9 cellular contexts compared by ENCODE assay signal in genomic region chr6:39189915-39190544, GRCh38. TPM values are rescaled to one million over a fixed set of nuclear protein-coding genes. Genes with fewer than 3 reads are reported as not detected.
A peak's percentile ranks its signal among the peaks of the same experiment; 100 is the strongest.
DNase-seq lines count a peak whose midpoint lies in the region; ATAC-seq, FAIRE-seq and TF ChIP-seq lines count a peak whose summit lies in the region.
"Had no signal": no experiment of that assay in that cellular context is flagged by ENCODE, and none has a peak within 500 bp of the region (broad histone marks: within the 10 kb centered on the region; RNA-seq: fewer than 3 reads in every experiment).

No MANE protein-coding gene starts in this region.

- no peaks in the 10 kb centered on the region for H3K9me3 ChIP-seq in cardiac muscle cell (ENCODE audit: low read depth)
- no peaks in the 10 kb centered on the region for H3K9me3 ChIP-seq in small intestine (ENCODE audit: control insufficient read depth, low read depth)
- H3K9me3 ChIP-seq: SJCRH30 had no signal

- TF ChIP-seq CTCF in cardiac muscle cell (IDR thresholded peaks at IDR 0.05; ENCODE audit: low read depth, low read length) (peak; percentile 42), osteocyte (IDR thresholded peaks at IDR 0.05) (no peak)

- 52 to 71% (median 60%) methylated on average over 15 of the region's 15 CpGs for WGBS in small intestine, 3 donors

- no peak overlapping the region for H3K4me3 ChIP-seq in cardiac muscle cell
- no peak overlapping the region for H3K4me3 ChIP-seq in small intestine (ENCODE audit: low read depth in 1 of 2, low read length in 2 of 2)
- H3K4me3 ChIP-seq: SJCRH30 had no signal

- peaks cover 12% of the 10 kb centered on the region for H3K4me1 ChIP-seq in cardiac muscle cell (ENCODE audit: low read depth)
- peaks cover 0 to 14% of the 10 kb centered on the region in 2 donors for H3K4me1 ChIP-seq in small intestine (ENCODE audit: control insufficient read depth in 2 of 2, insufficient read depth in 1 of 2, low read depth in 1 of 2, low read length in 1 of 2)

- DNase-seq in EH (ENCODE audit: low read depth): peak; percentile 11
- DNase-seq in SKM-1 treated with dmso at 0.1 percent for 144 hours (lab: John Stamatoyannopoulos, UW; ENCODE audit: unreplicated experiment): peak; percentile 23
- peak; percentile 27 to 73 for DNase-seq in cardiac muscle cell (ENCODE audit: low read depth in 1 of 2, low spot score in 1 of 2)
- peak; percentile 76 for DNase-seq in small intestine
- DNase-seq in NCI-H187 (lab: John Stamatoyannopoulos, UW): no peak
- DNase-seq in osteocyte (ENCODE audit: extremely low spot score, unreplicated experiment): no peak

- H3K36me3 ChIP-seq in cardiac muscle cell: no peaks in the 10 kb centered on the region
- peaks cover 4 to 18% of the 10 kb centered on the region in 2 donors for H3K36me3 ChIP-seq in small intestine (ENCODE audit: control insufficient read depth in 2 of 2, insufficient read depth in 2 of 2, low read length in 2 of 2)
- H3K36me3 ChIP-seq: SJCRH30 had no signal

- no peak overlapping the region for H3K4me3 Mint-ChIP-seq in osteocyte (ENCODE audit: unreplicated experiment)

- ATAC-seq in HG02798 (IDR thresholded peaks at IDR 0.05; ENCODE audit: poor library complexity, unreplicated experiment): peak; percentile 67
- ATAC-seq in GM21515 (IDR thresholded peaks at IDR 0.05; ENCODE audit: unreplicated experiment): no peak

- no peak for FAIRE-seq in small intestine (lab: Jason Lieb, UNC)

- H3K36me3 Mint-ChIP-seq in osteocyte (ENCODE audit: unreplicated experiment): no peaks in the 10 kb centered on the region

- no peaks in the 10 kb centered on the region for H3K27me3 Mint-ChIP-seq in osteocyte (ENCODE audit: unreplicated experiment)

- H3K9me3 Mint-ChIP-seq in osteocyte (ENCODE audit: unreplicated experiment): no peaks in the 10 kb centered on the region

- H3K27me3 ChIP-seq in cardiac muscle cell (no peaks in the 10 kb centered on the region), small intestine (ENCODE audit: control insufficient read depth in 2 of 2, insufficient read depth in 2 of 2, low read length in 2 of 2) (no peaks in the 10 kb centered on the region)
- H3K27me3 ChIP-seq: SJCRH30 had no signal

- no peak overlapping the region for H3K27ac ChIP-seq in cardiac muscle cell
- H3K27ac ChIP-seq in small intestine (ENCODE audit: low read depth in 1 of 2, low read length in 1 of 2): peak overlapping the region; percentile 38 to 99
- H3K27ac ChIP-seq: SJCRH30 had no signal

- no peak overlapping the region for H3K27ac Mint-ChIP-seq in osteocyte (ENCODE audit: unreplicated experiment)

- H3K4me1 Mint-ChIP-seq in osteocyte (ENCODE audit: unreplicated experiment): no peaks in the 10 kb centered on the region

RNA-seq across cellular contexts. Expression of gene KCNK5, which starts 39.2 kb away (rescaled TPM):
- total RNA-seq in cardiac muscle cell (0.27 and 0.28 TPM in 2 replicates), osteocyte (not detected in 2 replicates)
- polyA plus RNA-seq in cardiac muscle cell (0.21 TPM in 1 of 2 replicates, not detected in the other), small intestine (10 to 100 TPM; 39.6 to 44.1 (median 43.0) TPM)

Comparison
In these comparisons a context has a peak if more than half of its experiments do, and no peak if none do; other contexts are left out.
1. DNase-seq: peak in EH (single experiment), SKM-1 treated with dmso at 0.1 percent for 144 hours (single experiment), cardiac muscle cell (2 of 2) and small intestine (single experiment); none in NCI-H187 (0 of 2) and osteocyte (single experiment).